In genomic region chr13:95251641-95252040, GRCh38 we compare ENCODE assay signal across 19 cellular contexts. TPM values are rescaled to one million over a fixed set of nuclear protein-coding genes. Genes with fewer than 3 reads are reported as not detected.
A peak's percentile ranks its signal among the peaks of the same experiment; 100 is the strongest.
DNase-seq lines count a peak whose midpoint lies in the region; ATAC-seq and TF ChIP-seq lines count a peak whose summit lies in the region.
"Had no signal": no experiment of that assay in that cellular context is flagged by ENCODE, and none has a peak within 500 bp of the region (broad histone marks: within the 10 kb centered on the region; RNA-seq: fewer than 3 reads in every experiment).

No MANE protein-coding gene starts in this region.

- H3T11ph ChIP-seq in H9 (ENCODE audit: low read length) = no peak overlapping the region

- no peak for TF ChIP-seq CTCF in retinal pigment epithelial cell (conservative IDR thresholded peaks at IDR 0.05; ENCODE audit: low read depth, low read length)
- no peak for TF ChIP-seq CTCF in esophagus squamous epithelium (IDR thresholded peaks at IDR 0.05)
- TF ChIP-seq CTCF in H9 (conservative IDR thresholded peaks at IDR 0.05) = no peak
- no peak for TF ChIP-seq CTCF in thyroid gland (IDR thresholded peaks at IDR 0.05)

- no peak overlapping the region for H2BK120ac ChIP-seq in H9 (ENCODE audit: low read depth, low read length, poor library complexity, severe bottlenecking)

- no peak overlapping the region for H3K27ac Mint-ChIP-seq in H9
- H3K27ac Mint-ChIP-seq: HFFc6, type B pancreatic cell had no signal

- no peak overlapping the region for H3K9ac ChIP-seq in H9 (ENCODE audit: extremely low read depth, insufficient read length, low read length)

- no peak overlapping the region for H4K8ac ChIP-seq in H9 (replicated peaks; ENCODE audit: insufficient read length, low read depth, low read length)

- TF ChIP-seq POLR2A in esophagus squamous epithelium (IDR thresholded peaks at IDR 0.05) (no peak), thyroid gland (IDR thresholded peaks at IDR 0.05) (no peak)

- no peaks in the 10 kb centered on the region for H3K79me1 ChIP-seq in H9 (ENCODE audit: insufficient read depth, low read depth, low read length, poor library complexity, severe bottlenecking)

- ATAC-seq in GM19023 (IDR thresholded peaks at IDR 0.05; ENCODE audit: unreplicated experiment) (peak; percentile 44), HG02642 (IDR thresholded peaks at IDR 0.05; ENCODE audit: poor library complexity, unreplicated experiment) (peak; percentile 55), HG03558 (IDR thresholded peaks at IDR 0.05; ENCODE audit: extremely low read depth, unreplicated experiment) (peak; percentile 36)
- ATAC-seq: left ventricle myocardium superior had no signal

- no peak overlapping the region for H2AK5ac ChIP-seq in H9 (ENCODE audit: insufficient read length, low read length)

- no peak overlapping the region for H4K5ac ChIP-seq in H9 (ENCODE audit: insufficient read length, low read depth, low read length)

- H2BK15ac ChIP-seq in H9 (ENCODE audit: low read depth, low read length) = no peak overlapping the region

- H3K4me3 ChIP-seq in retinal pigment epithelial cell (ENCODE audit: low read length) = no peak overlapping the region
- H3K4me3 ChIP-seq in esophagus squamous epithelium = no peak overlapping the region
- H3K4me3 ChIP-seq in thyroid gland (replicated peaks in 1 of 3) = no peak overlapping the region
- H3K4me3 ChIP-seq: coronary artery, prostate gland had no signal

- no peak overlapping the region for H3K23ac ChIP-seq in H9 (ENCODE audit: insufficient read length, low read depth, low read length)

- H3K9me3 Mint-ChIP-seq in H9 = no peaks in the 10 kb centered on the region
- H3K9me3 Mint-ChIP-seq: HFFc6, naive B cell, type B pancreatic cell had no signal

- no peak overlapping the region for H2BK12ac ChIP-seq in H9 (ENCODE audit: insufficient read length, low read depth, low read length)

- peak; percentile 18 for DNase-seq in retinal pigment epithelial cell (ENCODE audit: low read depth)
- no peak for DNase-seq in esophagus squamous epithelium (lab: John Stamatoyannopoulos, UW)
- DNase-seq in SIG-M5 treated with dmso at 0.1 percent for 504 hours (lab: John Stamatoyannopoulos, UW; ENCODE audit: unreplicated experiment) = no peak
- no peak for DNase-seq in H9
- no peak for DNase-seq in thyroid gland
- DNase-seq: activated CD4-positive, alpha-beta T cell treated with anti-CD3 and anti-CD28 coated beads for 48 hours; activated T-cell treated with anti-CD3 and anti-CD28 coated beads, Interleukin-2, amount 50 U/mL, for 48 hours; BE2C; HFFc6; left ventricle myocardium superior; naive B cell; NCI-H2029 treated with DMSO at 0.1 percent for 48 hours; NCI-H82 had no signal

- H3K4me3 Mint-ChIP-seq in H9 = no peak overlapping the region
- H3K4me3 Mint-ChIP-seq: HFFc6, naive B cell, type B pancreatic cell had no signal

- H3K4me2 ChIP-seq in H9 (ENCODE audit: insufficient read depth, insufficient read length, low read length) = no peak overlapping the region

- H3K27me3 Mint-ChIP-seq in H9 (ENCODE audit: low read depth) = no peaks in the 10 kb centered on the region
- H3K27me3 Mint-ChIP-seq: naive B cell, type B pancreatic cell had no signal

- no peak overlapping the region for H3K4ac ChIP-seq in H9 (ENCODE audit: low read depth, low read length)

- H4K20me1 ChIP-seq in H9 (ENCODE audit: control insufficient read depth, insufficient read depth, insufficient read length) = no peaks in the 10 kb centered on the region

- H3K27ac ChIP-seq in esophagus squamous epithelium (no peak overlapping the region), H9 (ENCODE audit: insufficient read length, low read depth, low read length) (no peak overlapping the region), thyroid gland (no peak overlapping the region)
- H3K27ac ChIP-seq: coronary artery, prostate gland had no signal

- no peak overlapping the region for H3K14ac ChIP-seq in H9 (ENCODE audit: insufficient read depth, low read length)

- H3K4me1 Mint-ChIP-seq in H9 = peaks cover 0 to 5% of the 10 kb centered on the region in 2 experiments; a peak in 2 of 4 replicates

- H3K27me3 ChIP-seq in esophagus squamous epithelium (no peaks in the 10 kb centered on the region), H9 (ENCODE audit: insufficient read depth, low read length) (no peaks in the 10 kb centered on the region), thyroid gland (no peaks in the 10 kb centered on the region)
- H3K27me3 ChIP-seq: BE2C had no signal

- intact Hi-C loops in esophagus squamous epithelium (cut with DNase I) = no loop called here
- intact Hi-C loops in thyroid gland (cut with DNase I) = no loop called here

- H3K9me3 ChIP-seq in esophagus squamous epithelium = no peaks in the 10 kb centered on the region
- no peaks in the 10 kb centered on the region for H3K9me3 ChIP-seq in H9 (ENCODE audit: control insufficient read depth, low read depth, low read length)
- H3K9me3 ChIP-seq in thyroid gland = no peaks in the 10 kb centered on the region
- H3K9me3 ChIP-seq: BE2C, prostate gland had no signal

- H3K18ac ChIP-seq in H9 (ENCODE audit: insufficient read length, low read depth, low read length) = no peak overlapping the region

- no peak overlapping the region for H2AFZ ChIP-seq in H9 (ENCODE audit: low read length)

- H3K79me2 ChIP-seq in H9 (ENCODE audit: insufficient read depth, low read length) = no peaks in the 10 kb centered on the region

- no peaks in the 10 kb centered on the region for H3K36me3 Mint-ChIP-seq in H9 (ENCODE audit: insufficient read depth in 1 of 3, low read depth in 3 of 3)

- no peak overlapping the region for H2BK5ac ChIP-seq in H9 (ENCODE audit: insufficient read length, low read length)

- no peak overlapping the region for H3K56ac ChIP-seq in H9 (ENCODE audit: insufficient read length, low read depth, low read length)

- no peak overlapping the region for H2BK20ac ChIP-seq in H9 (ENCODE audit: low read depth, low read length, poor library complexity, severe bottlenecking)

- H3K4me1 ChIP-seq in esophagus squamous epithelium (no peaks in the 10 kb centered on the region), H9 (ENCODE audit: insufficient read depth, low read length) (no peaks in the 10 kb centered on the region), thyroid gland (peaks cover 0 to 7% of the 10 kb centered on the region in 2 donors)

- no peaks in the 10 kb centered on the region for H3K23me2 ChIP-seq in H9 (ENCODE audit: insufficient read length, low read depth, low read length, poor library complexity, severe bottlenecking)

- H3K36me3 ChIP-seq in esophagus squamous epithelium (peaks cover 0 to 8% (median 0%) of the 10 kb centered on the region in 3 donors), thyroid gland (no peaks in the 10 kb centered on the region)
- H3K36me3 ChIP-seq: prostate gland had no signal

- WGBS in esophagus squamous epithelium, 2 donors = 81 to 87% methylated on average over 5 of the region's 5 CpGs
- WGBS in H9 (ENCODE audit: extremely low coverage, insufficient read length, low lambda C conversion rate) = no CpG with 5 or more reads among the region's 5 CpGs
- 93% methylated on average over 5 of the region's 5 CpGs for WGBS in thyroid gland, 2 donors

- H4K91ac ChIP-seq in H9 (ENCODE audit: insufficient read length, low read depth, low read length) = no peak overlapping the region

RNA-seq across cellular contexts. Expression of gene ABCC4, which starts 49.6 kb away (rescaled TPM):
- total RNA-seq in esophagus squamous epithelium = 10 to 100 TPM in 1 of 4 donors, 1 to 10 TPM in 3; 2.5 to 12.6 (median 6.0) TPM
- total RNA-seq in H9 (2021) = 5.7 and 5.9 TPM in 2 replicates
- total RNA-seq in thyroid gland = 10 to 100 TPM in 3 of 4 donors, 1 to 10 TPM in 1; 9.1 to 29.6 (median 19.7) TPM
